ENCODE assay signal across 1 cellular context in the genomic region with DNA sequence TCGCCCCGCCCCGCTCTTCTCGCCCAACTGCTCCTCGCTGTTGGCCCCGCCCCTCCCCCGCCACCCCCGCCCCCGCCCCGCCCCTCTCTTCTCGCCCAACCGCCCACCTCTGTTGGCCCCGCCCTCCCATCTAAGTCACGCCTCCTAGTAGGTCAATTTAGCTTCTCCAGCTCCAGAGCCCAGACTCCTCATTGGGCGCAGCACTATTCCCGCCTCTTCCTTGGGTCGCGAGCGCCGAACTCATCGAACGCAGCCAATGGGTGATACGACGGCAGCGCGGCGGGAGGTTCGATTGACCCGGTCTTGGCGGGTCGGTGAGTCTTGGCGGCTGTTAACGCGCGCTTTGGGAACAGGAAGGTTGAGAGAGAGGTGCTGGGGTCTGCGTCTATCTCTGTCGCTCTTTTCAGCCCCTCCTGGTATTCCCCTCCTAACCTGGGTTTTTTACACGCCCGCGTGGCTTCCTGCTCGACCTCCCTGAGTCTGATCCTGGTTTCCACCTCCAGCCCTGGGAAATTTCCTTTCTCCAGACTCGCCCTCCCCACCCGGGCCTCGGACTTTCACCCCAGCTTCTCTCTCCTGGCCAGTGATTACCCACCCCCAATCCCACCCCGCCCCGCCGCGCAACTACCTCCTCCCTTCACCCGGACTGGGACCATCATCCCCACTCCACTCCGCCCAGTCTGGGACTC.
A peak's percentile ranks its signal among the peaks of the same experiment; 100 is the strongest.
TF ChIP-seq lines count a peak whose summit lies in the region.

A gene (plus strand): TSS at position 331 of the 689 bp plus-strand sequence. CDS start 643 bp downstream, outside the sequence.

TF ChIP-seq in HepG2, 621 proteins besides CTCF, POLR2A, EP300 and RAD21 (continued from another document and continues in another):
- TF ChIP-seq HNF4G (IDR thresholded peaks at IDR 0.05; ENCODE audit: borderline replicate concordance, low read depth, low read length) (peak; percentile 83), HNF4G (CRISPR knock-in tag; IDR thresholded peaks at IDR 0.05; ENCODE audit: borderline replicate concordance, low read depth) (no peak; the same call in 1 of the 2 replicates), ZFP82 (CRISPR knock-in tag; IDR thresholded peaks at IDR 0.05; ENCODE audit: borderline replicate concordance) (no peak), ZNF350 (CRISPR knock-in tag; IDR thresholded peaks at IDR 0.05; ENCODE audit: borderline replicate concordance, low read depth) (0 out of 2 replicates have a peak, but pooled peaks have one; percentile 19), BCL6 (CRISPR knock-in tag; IDR thresholded peaks at IDR 0.05) (0 out of 2 replicates have a peak, but pooled peaks have one; percentile 23), PHF5A (CRISPR knock-in tag; IDR thresholded peaks at IDR 0.05; ENCODE audit: low read depth, unreplicated experiment) (peak; percentile 38), SPEN (CRISPR knock-in tag; IDR thresholded peaks at IDR 0.05; ENCODE audit: low read depth) (peak; percentile 78), ATF7-NPFF (CRISPR knock-in tag; IDR thresholded peaks at IDR 0.05; ENCODE audit: low read depth) (peak; percentile 97), CBFB (CRISPR knock-in tag; IDR thresholded peaks at IDR 0.05) (peak; percentile 80), ZNF629 (CRISPR knock-in tag; conservative IDR thresholded peaks at IDR 0.05) (no peak), ATF7 (IDR thresholded peaks at IDR 0.05) (no peak), ATF7 (CRISPR knock-in tag; IDR thresholded peaks at IDR 0.05) (no peak), ZNF766 (CRISPR knock-in tag; IDR thresholded peaks at IDR 0.05; ENCODE audit: borderline replicate concordance) (peak; percentile 26; the same call in 1 of the 2 replicates), ONECUT2 (CRISPR knock-in tag; IDR thresholded peaks at IDR 0.05) (0 out of 2 replicates have a peak, but pooled peaks have one; percentile 32), ZNF761 (CRISPR knock-in tag; conservative IDR thresholded peaks at IDR 0.05) (no peak), PITX1 (CRISPR knock-in tag; IDR thresholded peaks at IDR 0.05) (0 out of 2 replicates have a peak, but pooled peaks have one; percentile 17), CCDC6 (CRISPR knock-in tag; IDR thresholded peaks at IDR 0.05) (peak; percentile 99)
- TF ChIP-seq, protein P1, sequence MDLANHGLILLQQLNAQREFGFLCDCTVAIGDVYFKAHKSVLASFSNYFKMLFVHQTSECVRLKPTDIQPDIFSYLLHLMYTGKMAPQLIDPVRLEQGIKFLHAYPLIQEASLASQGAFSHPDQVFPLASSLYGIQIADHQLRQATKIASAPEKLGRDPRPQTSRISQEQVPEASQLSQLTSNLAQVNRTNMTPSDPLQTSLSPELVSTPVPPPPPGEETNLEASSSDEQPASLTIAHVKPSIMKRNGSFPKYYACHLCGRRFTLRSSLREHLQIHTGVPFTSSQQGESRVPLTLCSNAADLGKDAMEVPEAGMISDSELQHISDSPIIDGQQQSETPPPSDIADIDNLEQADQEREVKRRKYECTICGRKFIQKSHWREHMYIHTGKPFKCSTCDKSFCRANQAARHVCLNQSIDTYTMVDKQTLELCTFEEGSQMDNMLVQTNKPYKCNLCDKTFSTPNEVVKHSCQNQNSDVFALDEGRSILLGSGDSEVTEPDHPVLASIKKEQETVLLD (CRISPR knock-in tag; IDR thresholded peaks at IDR 0.05; ENCODE audit: low read depth): peak; percentile 83
- TF ChIP-seq, protein P2, sequence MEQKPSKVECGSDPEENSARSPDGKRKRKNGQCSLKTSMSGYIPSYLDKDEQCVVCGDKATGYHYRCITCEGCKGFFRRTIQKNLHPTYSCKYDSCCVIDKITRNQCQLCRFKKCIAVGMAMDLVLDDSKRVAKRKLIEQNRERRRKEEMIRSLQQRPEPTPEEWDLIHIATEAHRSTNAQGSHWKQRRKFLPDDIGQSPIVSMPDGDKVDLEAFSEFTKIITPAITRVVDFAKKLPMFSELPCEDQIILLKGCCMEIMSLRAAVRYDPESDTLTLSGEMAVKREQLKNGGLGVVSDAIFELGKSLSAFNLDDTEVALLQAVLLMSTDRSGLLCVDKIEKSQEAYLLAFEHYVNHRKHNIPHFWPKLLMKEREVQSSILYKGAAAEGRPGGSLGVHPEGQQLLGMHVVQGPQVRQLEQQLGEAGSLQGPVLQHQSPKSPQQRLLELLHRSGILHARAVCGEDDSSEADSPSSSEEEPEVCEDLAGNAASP (CRISPR knock-in tag; IDR thresholded peaks at IDR 0.05; ENCODE audit: borderline replicate concordance): peak; percentile 18; the same call in 1 of the 2 replicates
- TF ChIP-seq, protein P3, sequence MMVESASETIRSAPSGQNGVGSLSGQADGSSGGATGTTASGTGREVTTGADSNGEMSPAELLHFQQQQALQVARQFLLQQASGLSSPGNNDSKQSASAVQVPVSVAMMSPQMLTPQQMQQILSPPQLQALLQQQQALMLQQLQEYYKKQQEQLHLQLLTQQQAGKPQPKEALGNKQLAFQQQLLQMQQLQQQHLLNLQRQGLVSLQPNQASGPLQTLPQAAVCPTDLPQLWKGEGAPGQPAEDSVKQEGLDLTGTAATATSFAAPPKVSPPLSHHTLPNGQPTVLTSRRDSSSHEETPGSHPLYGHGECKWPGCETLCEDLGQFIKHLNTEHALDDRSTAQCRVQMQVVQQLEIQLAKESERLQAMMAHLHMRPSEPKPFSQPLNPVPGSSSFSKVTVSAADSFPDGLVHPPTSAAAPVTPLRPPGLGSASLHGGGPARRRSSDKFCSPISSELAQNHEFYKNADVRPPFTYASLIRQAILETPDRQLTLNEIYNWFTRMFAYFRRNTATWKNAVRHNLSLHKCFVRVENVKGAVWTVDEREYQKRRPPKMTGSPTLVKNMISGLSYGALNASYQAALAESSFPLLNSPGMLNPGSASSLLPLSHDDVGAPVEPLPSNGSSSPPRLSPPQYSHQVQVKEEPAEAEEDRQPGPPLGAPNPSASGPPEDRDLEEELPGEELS (CRISPR knock-in tag; IDR thresholded peaks at IDR 0.05): peak; percentile 46
- TF ChIP-seq, protein P4, sequence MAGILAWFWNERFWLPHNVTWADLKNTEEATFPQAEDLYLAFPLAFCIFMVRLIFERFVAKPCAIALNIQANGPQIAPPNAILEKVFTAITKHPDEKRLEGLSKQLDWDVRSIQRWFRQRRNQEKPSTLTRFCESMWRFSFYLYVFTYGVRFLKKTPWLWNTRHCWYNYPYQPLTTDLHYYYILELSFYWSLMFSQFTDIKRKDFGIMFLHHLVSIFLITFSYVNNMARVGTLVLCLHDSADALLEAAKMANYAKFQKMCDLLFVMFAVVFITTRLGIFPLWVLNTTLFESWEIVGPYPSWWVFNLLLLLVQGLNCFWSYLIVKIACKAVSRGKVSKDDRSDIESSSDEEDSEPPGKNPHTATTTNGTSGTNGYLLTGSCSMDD (CRISPR knock-in tag; IDR thresholded peaks at IDR 0.05): no peak
- TF ChIP-seq, protein P5, sequence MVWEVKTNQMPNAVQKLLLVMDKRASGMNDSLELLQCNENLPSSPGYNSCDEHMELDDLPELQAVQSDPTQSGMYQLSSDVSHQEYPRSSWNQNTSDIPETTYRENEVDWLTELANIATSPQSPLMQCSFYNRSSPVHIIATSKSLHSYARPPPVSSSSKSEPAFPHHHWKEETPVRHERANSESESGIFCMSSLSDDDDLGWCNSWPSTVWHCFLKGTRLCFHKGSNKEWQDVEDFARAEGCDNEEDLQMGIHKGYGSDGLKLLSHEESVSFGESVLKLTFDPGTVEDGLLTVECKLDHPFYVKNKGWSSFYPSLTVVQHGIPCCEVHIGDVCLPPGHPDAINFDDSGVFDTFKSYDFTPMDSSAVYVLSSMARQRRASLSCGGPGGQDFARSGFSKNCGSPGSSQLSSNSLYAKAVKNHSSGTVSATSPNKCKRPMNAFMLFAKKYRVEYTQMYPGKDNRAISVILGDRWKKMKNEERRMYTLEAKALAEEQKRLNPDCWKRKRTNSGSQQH (CRISPR knock-in tag; IDR thresholded peaks at IDR 0.05; ENCODE audit: low read depth): peak; percentile 97
- TF ChIP-seq, protein P6, sequence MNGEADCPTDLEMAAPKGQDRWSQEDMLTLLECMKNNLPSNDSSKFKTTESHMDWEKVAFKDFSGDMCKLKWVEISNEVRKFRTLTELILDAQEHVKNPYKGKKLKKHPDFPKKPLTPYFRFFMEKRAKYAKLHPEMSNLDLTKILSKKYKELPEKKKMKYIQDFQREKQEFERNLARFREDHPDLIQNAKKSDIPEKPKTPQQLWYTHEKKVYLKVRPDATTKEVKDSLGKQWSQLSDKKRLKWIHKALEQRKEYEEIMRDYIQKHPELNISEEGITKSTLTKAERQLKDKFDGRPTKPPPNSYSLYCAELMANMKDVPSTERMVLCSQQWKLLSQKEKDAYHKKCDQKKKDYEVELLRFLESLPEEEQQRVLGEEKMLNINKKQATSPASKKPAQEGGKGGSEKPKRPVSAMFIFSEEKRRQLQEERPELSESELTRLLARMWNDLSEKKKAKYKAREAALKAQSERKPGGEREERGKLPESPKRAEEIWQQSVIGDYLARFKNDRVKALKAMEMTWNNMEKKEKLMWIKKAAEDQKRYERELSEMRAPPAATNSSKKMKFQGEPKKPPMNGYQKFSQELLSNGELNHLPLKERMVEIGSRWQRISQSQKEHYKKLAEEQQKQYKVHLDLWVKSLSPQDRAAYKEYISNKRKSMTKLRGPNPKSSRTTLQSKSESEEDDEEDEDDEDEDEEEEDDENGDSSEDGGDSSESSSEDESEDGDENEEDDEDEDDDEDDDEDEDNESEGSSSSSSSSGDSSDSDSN (CRISPR knock-in tag; IDR thresholded peaks at IDR 0.05): peak; percentile 24; the same call in 1 of the 2 replicates
- TF ChIP-seq, protein P7, sequence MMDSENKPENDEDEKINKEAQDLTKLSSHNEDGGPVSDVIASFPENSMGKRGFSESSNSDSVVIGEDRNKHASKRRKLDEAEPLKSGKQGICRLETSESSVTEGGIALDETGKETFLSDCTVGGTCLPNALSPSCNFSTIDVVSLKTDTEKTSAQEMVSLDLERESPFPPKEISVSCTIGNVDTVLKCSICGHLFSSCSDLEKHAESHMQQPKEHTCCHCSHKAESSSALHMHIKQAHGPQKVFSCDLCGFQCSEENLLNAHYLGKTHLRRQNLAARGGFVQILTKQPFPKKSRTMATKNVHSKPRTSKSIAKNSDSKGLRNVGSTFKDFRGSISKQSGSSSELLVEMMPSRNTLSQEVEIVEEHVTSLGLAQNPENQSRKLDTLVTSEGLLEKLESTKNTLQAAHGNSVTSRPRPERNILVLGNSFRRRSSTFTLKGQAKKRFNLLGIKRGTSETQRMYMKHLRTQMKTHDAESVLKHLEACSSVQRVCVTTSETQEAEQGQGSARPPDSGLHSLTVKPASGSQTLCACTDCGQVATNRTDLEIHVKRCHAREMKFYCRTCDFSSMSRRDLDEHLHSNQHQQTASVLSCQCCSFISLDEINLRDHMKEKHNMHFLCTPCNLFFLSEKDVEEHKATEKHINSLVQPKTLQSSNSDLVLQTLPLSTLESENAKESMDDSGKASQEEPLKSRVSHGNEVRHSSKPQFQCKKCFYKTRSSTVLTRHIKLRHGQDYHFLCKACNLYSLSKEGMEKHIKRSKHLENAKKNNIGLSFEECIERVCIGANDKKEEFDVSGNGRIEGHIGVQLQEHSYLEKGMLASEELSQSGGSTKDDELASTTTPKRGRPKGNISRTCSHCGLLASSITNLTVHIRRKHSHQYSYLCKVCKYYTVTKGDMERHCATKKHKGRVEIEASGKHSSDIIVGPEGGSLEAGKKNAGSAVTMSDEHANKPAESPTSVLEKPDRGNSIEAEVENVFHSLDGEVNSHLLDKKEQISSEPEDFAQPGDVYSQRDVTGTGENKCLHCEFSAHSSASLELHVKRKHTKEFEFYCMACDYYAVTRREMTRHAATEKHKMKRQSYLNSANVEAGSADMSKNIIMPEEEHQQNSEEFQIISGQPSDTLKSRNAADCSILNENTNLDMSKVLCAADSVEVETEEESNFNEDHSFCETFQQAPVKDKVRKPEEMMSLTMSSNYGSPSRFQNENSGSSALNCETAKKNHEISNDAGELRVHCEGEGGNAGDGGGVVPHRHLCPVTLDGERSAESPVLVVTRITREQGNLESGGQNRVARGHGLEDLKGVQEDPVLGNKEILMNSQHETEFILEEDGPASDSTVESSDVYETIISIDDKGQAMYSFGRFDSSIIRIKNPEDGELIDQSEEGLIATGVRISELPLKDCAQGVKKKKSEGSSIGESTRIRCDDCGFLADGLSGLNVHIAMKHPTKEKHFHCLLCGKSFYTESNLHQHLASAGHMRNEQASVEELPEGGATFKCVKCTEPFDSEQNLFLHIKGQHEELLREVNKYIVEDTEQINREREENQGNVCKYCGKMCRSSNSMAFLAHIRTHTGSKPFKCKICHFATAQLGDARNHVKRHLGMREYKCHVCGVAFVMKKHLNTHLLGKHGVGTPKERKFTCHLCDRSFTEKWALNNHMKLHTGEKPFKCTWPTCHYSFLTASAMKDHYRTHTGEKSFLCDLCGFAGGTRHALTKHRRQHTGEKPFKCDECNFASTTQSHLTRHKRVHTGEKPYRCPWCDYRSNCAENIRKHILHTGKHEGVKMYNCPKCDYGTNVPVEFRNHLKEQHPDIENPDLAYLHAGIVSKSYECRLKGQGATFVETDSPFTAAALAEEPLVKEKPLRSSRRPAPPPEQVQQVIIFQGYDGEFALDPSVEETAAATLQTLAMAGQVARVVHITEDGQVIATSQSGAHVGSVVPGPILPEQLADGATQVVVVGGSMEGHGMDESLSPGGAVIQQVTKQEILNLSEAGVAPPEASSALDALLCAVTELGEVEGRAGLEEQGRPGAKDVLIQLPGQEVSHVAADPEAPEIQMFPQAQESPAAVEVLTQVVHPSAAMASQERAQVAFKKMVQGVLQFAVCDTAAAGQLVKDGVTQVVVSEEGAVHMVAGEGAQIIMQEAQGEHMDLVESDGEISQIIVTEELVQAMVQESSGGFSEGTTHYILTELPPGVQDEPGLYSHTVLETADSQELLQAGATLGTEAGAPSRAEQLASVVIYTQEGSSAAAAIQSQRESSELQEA (CRISPR knock-in tag; IDR thresholded peaks at IDR 0.05; ENCODE audit: not compliant biosample characterization): no peak
- TF ChIP-seq, protein P8, sequence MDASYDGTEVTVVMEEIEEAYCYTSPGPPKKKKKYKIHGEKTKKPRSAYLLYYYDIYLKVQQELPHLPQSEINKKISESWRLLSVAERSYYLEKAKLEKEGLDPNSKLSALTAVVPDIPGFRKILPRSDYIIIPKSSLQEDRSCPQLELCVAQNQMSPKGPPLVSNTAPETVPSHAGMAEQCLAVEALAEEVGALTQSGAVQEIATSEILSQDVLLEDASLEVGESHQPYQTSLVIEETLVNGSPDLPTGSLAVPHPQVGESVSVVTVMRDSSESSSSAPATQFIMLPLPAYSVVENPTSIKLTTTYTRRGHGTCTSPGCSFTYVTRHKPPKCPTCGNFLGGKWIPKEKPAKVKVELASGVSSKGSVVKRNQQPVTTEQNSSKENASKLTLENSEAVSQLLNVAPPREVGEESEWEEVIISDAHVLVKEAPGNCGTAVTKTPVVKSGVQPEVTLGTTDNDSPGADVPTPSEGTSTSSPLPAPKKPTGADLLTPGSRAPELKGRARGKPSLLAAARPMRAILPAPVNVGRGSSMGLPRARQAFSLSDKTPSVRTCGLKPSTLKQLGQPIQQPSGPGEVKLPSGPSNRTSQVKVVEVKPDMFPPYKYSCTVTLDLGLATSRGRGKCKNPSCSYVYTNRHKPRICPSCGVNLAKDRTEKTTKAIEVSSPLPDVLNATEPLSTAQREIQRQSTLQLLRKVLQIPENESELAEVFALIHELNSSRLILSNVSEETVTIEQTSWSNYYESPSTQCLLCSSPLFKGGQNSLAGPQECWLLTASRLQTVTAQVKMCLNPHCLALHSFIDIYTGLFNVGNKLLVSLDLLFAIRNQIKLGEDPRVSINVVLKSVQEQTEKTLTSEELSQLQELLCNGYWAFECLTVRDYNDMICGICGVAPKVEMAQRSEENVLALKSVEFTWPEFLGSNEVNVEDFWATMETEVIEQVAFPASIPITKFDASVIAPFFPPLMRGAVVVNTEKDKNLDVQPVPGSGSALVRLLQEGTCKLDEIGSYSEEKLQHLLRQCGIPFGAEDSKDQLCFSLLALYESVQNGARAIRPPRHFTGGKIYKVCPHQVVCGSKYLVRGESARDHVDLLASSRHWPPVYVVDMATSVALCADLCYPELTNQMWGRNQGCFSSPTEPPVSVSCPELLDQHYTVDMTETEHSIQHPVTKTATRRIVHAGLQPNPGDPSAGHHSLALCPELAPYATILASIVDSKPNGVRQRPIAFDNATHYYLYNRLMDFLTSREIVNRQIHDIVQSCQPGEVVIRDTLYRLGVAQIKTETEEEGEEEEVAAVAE (CRISPR knock-in tag; IDR thresholded peaks at IDR 0.05; ENCODE audit: borderline replicate concordance): peak; percentile 99
